3 cellular contexts compared by ENCODE assay signal in genomic region chr10:44866367-44866766, GRCh38.
TF ChIP-seq lines count a peak whose summit lies in the region.

No MANE protein-coding gene starts in this region.

TF ChIP-seq in HEK293, 187 proteins besides CTCF, POLR2A, EP300 and RAD21:
- peak; percentile 38; the same call in 1 of the 2 replicates for TF ChIP-seq ZNF366 (tag by site-specific recombination; conservative IDR thresholded peaks at IDR 0.05)
- TF ChIP-seq PRDM1 (tag by site-specific recombination; IDR thresholded peaks at IDR 0.05), result peak; percentile 99

TF ChIP-seq in WTC11, 78 proteins besides CTCF, POLR2A, EP300 and RAD21:
- TF ChIP-seq ZNF512 (CRISPR knock-in tag; IDR thresholded peaks at IDR 0.05; ENCODE audit: borderline replicate concordance), result 0 out of 2 replicates have a peak, but pooled peaks have one; percentile 69
TF ChIP-seq in WTC11: peak in this region for 1; not testable (repeated sequence) for 77.

TF ChIP-seq in K562, 482 proteins besides CTCF, POLR2A, EP300 and RAD21:
- TF ChIP-seq ZNF512 (tag; IDR thresholded peaks at IDR 0.05) (peak; percentile 97), HBP1 (CRISPR knock-in tag; IDR thresholded peaks at IDR 0.05) (0 out of 2 replicates have a peak, but pooled peaks have one; percentile 31), ELF4 (CRISPR knock-in tag; IDR thresholded peaks at IDR 0.05) (0 out of 2 replicates have a peak, but pooled peaks have one; percentile 29)
